25 cellular contexts compared by ENCODE assay signal in the genomic region with DNA sequence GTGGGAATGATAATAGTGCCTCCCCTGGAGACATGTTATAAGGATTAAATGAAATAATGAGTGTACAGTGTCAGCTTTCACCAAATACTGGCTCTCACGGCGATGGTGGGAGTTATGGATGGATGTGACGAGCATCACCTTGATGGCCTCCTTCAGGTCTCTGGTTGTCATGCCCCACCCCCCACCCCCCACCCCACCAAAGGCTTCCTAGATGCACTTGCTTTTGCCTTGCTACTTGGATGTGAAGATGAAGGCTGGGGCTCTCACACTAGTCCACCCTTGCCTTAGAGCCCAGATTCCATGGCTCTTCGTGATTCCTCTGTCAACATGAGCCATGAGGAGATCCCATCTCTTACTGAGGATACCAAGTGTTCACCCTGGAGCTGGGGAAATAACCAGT.
DNase-seq lines count a peak whose midpoint lies in the region; ATAC-seq and TF ChIP-seq lines count a peak whose summit lies in the region.
"Had no signal": no experiment of that assay in that cellular context is flagged by ENCODE, and none has a peak within 500 bp of the region (broad histone marks: within the 10 kb centered on the region; RNA-seq: fewer than 3 reads in every experiment).

No MANE protein-coding gene starts in this region.

- no peaks in the 10 kb centered on the region for H3K4me1 ChIP-seq in colonic mucosa
- no peaks in the 10 kb centered on the region for H3K4me1 ChIP-seq in endodermal cell (ENCODE audit: control insufficient read depth, insufficient read depth, low read length)
- no peaks in the 10 kb centered on the region for H3K4me1 ChIP-seq in prostate gland (replicated peaks)
- H3K4me1 ChIP-seq in ascending aorta: no peaks in the 10 kb centered on the region
- H3K4me1 ChIP-seq: A549 had no signal

- intact Hi-C loops in colonic mucosa (cut with DNase I): no loop called here
- intact Hi-C loops in prostate gland (cut with DNase I): no loop called here
- intact Hi-C loops in ascending aorta (cut with DNase I): no loop called here

- H3K4me1 Mint-ChIP-seq in endodermal cell (peaks cover 12% of the 10 kb centered on the region), type B pancreatic cell (ENCODE audit: unreplicated experiment) (no peaks in the 10 kb centered on the region)
- H3K4me1 Mint-ChIP-seq: B cell had no signal

- H3K9me3 Mint-ChIP-seq in endodermal cell (no peaks in the 10 kb centered on the region), type B pancreatic cell (no peaks in the 10 kb centered on the region)
- H3K9me3 Mint-ChIP-seq: CD4-positive, alpha-beta T cell; CD8-positive, alpha-beta T cell had no signal

- no peaks in the 10 kb centered on the region for H3K36me3 Mint-ChIP-seq in endodermal cell (ENCODE audit: low read depth)
- H3K36me3 Mint-ChIP-seq in type B pancreatic cell: no peaks in the 10 kb centered on the region
- H3K36me3 Mint-ChIP-seq: CD8-positive, alpha-beta T cell had no signal

- H3K36me3 ChIP-seq in colonic mucosa (no peaks in the 10 kb centered on the region), endodermal cell (ENCODE audit: control insufficient read depth, insufficient read depth, low read length) (no peaks in the 10 kb centered on the region), prostate gland (no peaks in the 10 kb centered on the region), ascending aorta (no peaks in the 10 kb centered on the region)
- H3K36me3 ChIP-seq: BLaER1 treated with 17β-estradiol and CSF1 and Interleukin-3, amounts not matched to agents 10 nM and 100 nM had no signal

- no peaks in the 10 kb centered on the region for H3K9me3 ChIP-seq in colonic mucosa
- no peaks in the 10 kb centered on the region for H3K9me3 ChIP-seq in endodermal cell (ENCODE audit: control insufficient read depth, low read length)
- H3K9me3 ChIP-seq in prostate gland: no peaks in the 10 kb centered on the region
- H3K9me3 ChIP-seq in ascending aorta: no peaks in the 10 kb centered on the region
- H3K9me3 ChIP-seq: A549 had no signal

- no peak for ATAC-seq in GM19328 (IDR thresholded peaks at IDR 0.05; ENCODE audit: unreplicated experiment)
- ATAC-seq: A549; CD8-positive, alpha-beta T cell; GM12878 had no signal

- DNase-seq in colonic mucosa (peak; percentile 1), endodermal cell (peak; percentile 17), prostate gland (ENCODE audit: low spot score) (peak; percentile 1), type B pancreatic cell (ENCODE audit: extremely low spot score, unreplicated experiment) (peak; percentile 2), COLO668 (lab: John Stamatoyannopoulos, UW; ENCODE audit: unreplicated experiment) (no peak), NCI-H510A treated with DMSO at 0.1 percent for 48 hours (lab: John Stamatoyannopoulos, UW) (no peak), ascending aorta (ENCODE audit: low spot score in 2 of 2) (no peak)
- DNase-seq: AML-193; CD4-positive, alpha-beta T cell; CD8-positive, alpha-beta T cell; COR-L47; DMS 273 treated with DMSO at 0.1 percent for 48 hours; DMS153; DMS53; DMS79; DND-41; EL; GDM1 had no signal

- TF ChIP-seq CTCF in colonic mucosa (IDR thresholded peaks at IDR 0.05) (no peak), endodermal cell (conservative IDR thresholded peaks at IDR 0.05) (no peak), prostate gland (IDR thresholded peaks at IDR 0.05) (no peak), type B pancreatic cell (conservative IDR thresholded peaks at IDR 0.05) (no peak), ascending aorta (IDR thresholded peaks at IDR 0.05) (no peak)

- no peaks in the 10 kb centered on the region for H3K27me3 ChIP-seq in colonic mucosa
- H3K27me3 ChIP-seq in endodermal cell (ENCODE audit: control insufficient read depth, insufficient read depth, low read length, poor library complexity, severe bottlenecking): no peaks in the 10 kb centered on the region
- no peaks in the 10 kb centered on the region for H3K27me3 ChIP-seq in prostate gland (replicated peaks; ENCODE audit: insufficient read depth)
- no peaks in the 10 kb centered on the region for H3K27me3 ChIP-seq in ascending aorta
- H3K27me3 ChIP-seq: BLaER1 treated with 17β-estradiol and CSF1 and Interleukin-3, amounts not matched to agents 10 nM and 100 nM had no signal

- H3K27ac ChIP-seq in colonic mucosa (no peak overlapping the region), endodermal cell (ENCODE audit: low read depth, low read length) (no peak overlapping the region), prostate gland (no peak overlapping the region), ascending aorta (no peak overlapping the region)
- H3K27ac ChIP-seq: 22Rv1; A549; BLaER1 treated with 17β-estradiol and CSF1 and Interleukin-3, amounts not matched to agents 10 nM and 100 nM; C4-2B had no signal

- WGBS in endodermal cell (ENCODE audit: insufficient coverage in 1 of 2, insufficient read length in 1 of 2), 2 experiments: 95% methylated on average over 3 of the region's 4 CpGs; no CpG with 5 or more reads in 1 of the 2 experiments
- WGBS in prostate gland: 94% methylated on average over 4 of the region's 4 CpGs

- no peak overlapping the region for H3K9ac ChIP-seq in colonic mucosa (ENCODE audit: low read depth in 2 of 2, low read length in 2 of 2)
- no peak overlapping the region for H3K9ac ChIP-seq in endodermal cell (ENCODE audit: extremely low read depth, low read length, poor library complexity, severe bottlenecking)
- H3K9ac ChIP-seq: BLaER1 treated with 17β-estradiol and CSF1 and Interleukin-3, amounts not matched to agents 10 nM and 100 nM had no signal

- TF ChIP-seq POLR2A in prostate gland (IDR thresholded peaks at IDR 0.05): no peak

- H3K4me3 Mint-ChIP-seq in endodermal cell (no peak overlapping the region), type B pancreatic cell (no peak overlapping the region)
- H3K4me3 Mint-ChIP-seq: B cell; CD4-positive, alpha-beta T cell; CD8-positive, alpha-beta T cell had no signal

- no peak overlapping the region for H3K4me3 ChIP-seq in colonic mucosa
- no peak overlapping the region for H3K4me3 ChIP-seq in endodermal cell (ENCODE audit: low read length)
- H3K4me3 ChIP-seq in prostate gland: no peak overlapping the region
- H3K4me3 ChIP-seq in ascending aorta: no peak overlapping the region
- H3K4me3 ChIP-seq: A549; BLaER1 treated with 17β-estradiol and CSF1 and Interleukin-3, amounts not matched to agents 10 nM and 100 nM; GM12878 had no signal

- H3K27me3 Mint-ChIP-seq in endodermal cell (ENCODE audit: insufficient read depth): peaks cover 12% of the 10 kb centered on the region
- H3K27me3 Mint-ChIP-seq in type B pancreatic cell: peaks cover 29% of the 10 kb centered on the region

- H3K27ac Mint-ChIP-seq in endodermal cell: no peak overlapping the region
- no peak overlapping the region for H3K27ac Mint-ChIP-seq in type B pancreatic cell
- H3K27ac Mint-ChIP-seq: B cell; CD4-positive, alpha-beta T cell; CD8-positive, alpha-beta T cell had no signal

Comparison
In these comparisons a context has a peak if more than half of its experiments do, and no peak if none do; other contexts are left out.
1. DNase-seq: peak in colonic mucosa (single experiment), endodermal cell (single experiment), prostate gland (single experiment) and type B pancreatic cell (single experiment); none in COLO668 (single experiment), NCI-H510A treated with DMSO at 0.1 percent for 48 hours (single experiment) and ascending aorta (0 of 2).